34 cellular contexts compared by ENCODE assay signal in the genomic region with DNA sequence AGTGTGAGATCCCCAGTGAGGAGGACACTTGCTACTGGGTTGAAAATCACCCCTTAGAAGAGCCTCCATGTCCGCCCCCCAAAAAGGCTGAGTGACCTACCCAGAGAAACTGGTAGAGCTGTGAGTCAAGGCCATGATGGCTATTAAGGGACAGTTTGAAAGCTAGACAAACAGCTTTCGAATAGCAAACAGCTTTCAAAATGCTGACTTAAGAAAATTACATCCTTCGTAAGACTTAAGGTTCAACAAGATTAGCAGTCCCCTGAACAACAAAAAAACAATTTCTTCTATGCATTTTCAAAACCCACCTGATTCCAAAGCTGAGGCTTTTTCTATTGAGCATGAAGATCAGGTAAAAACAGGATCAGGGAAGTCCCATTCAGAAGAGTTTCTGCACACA.
"Had no signal": no experiment of that assay in that cellular context is flagged by ENCODE, and none has a peak within 500 bp of the region (broad histone marks: within the 10 kb centered on the region; RNA-seq: fewer than 3 reads in every experiment).

No MANE protein-coding gene starts in this region.

- H3K4me3 Mint-ChIP-seq: activated B cell treated with CpG ODN at 0.5 μM for 24 hours; activated CD8-positive, alpha-beta T cell treated with anti-CD3 and anti-CD28 coated beads for 36 hours; activated naive CD8-positive, alpha-beta T cell; activated T-cell treated with anti-CD3 and anti-CD28 coated beads, Interleukin-2, amount 50 U/mL, for 4 hours; activated T-helper 17 cell treated with anti-CD3 and anti-CD28 coated beads, Interleukin-2, amount 50 U/mL, for 72 hours; dendritic cell treated with granulocyte-macrophage colony-stimulating factor and Interleukin-4, amounts not matched to agents 40 ng/mL and 50 ng/mL, for 4 days; effector memory CD8-positive, alpha-beta T cell; T-helper 17 cell; T-helper 2 cell treated with Interferon-gamma antibody and Interleukin-4, amounts not matched to agents 5 μg/mL and 100 μg/mL, for 36 hours had no signal

- H3K4me1 Mint-ChIP-seq: activated B cell treated with CpG ODN at 0.5 μM for 24 hours; activated T-helper 17 cell treated with anti-CD3 and anti-CD28 coated beads, Interleukin-2, amount 50 U/mL, for 72 hours; T-helper 17 cell had no signal

- H3K36me3 ChIP-seq: esophagus muscularis mucosa, gastrocnemius medialis, heart left ventricle, WERI-Rb-1 had no signal

- H3K9me3 Mint-ChIP-seq: activated B cell treated with CpG ODN at 0.5 μM for 24 hours had no signal

- DNase-seq: activated B cell treated with CpG ODN at 0.5 μM for 24 hours; activated CD4-positive, alpha-beta T cell treated with anti-CD3 and anti-CD28 coated beads for 48 hours; activated CD4-positive, alpha-beta T cell treated with anti-CD3 and anti-CD28 coated beads, Interleukin-2, amount 50 U/mL, for 1 hour; activated CD4-positive, alpha-beta T cell treated with anti-CD3 and anti-CD28 coated beads, Interleukin-2, amount 50 U/mL, for 48 hours; activated CD8-positive, alpha-beta memory T cell treated with anti-CD3 and anti-CD28 coated beads for 24 hours; activated CD8-positive, alpha-beta T cell treated with anti-CD3 and anti-CD28 coated beads for 36 hours; activated effector memory CD4-positive, alpha-beta T cell treated with Interleukin-2 at 50 U/mL for 16 hours; activated gamma-delta T cell treated with Interleukin-2 at 50 U/mL for 16 hours; activated naive CD4-positive, alpha-beta T cell treated with anti-CD3 and anti-CD28 coated beads, Interleukin-2, amount 50 U/mL, for 16 hours; activated naive CD4-positive, alpha-beta T cell treated with Interleukin-2 at 50 U/mL for 16 hours; activated T-cell treated with anti-CD3 and anti-CD28 coated beads, Interleukin-2, amount 50 U/mL, for 4 hours; amniotic stem cell; anterior cingulate cortex; body of pancreas; central memory CD4-positive, alpha-beta T cell; cerebellar nuclear complex; effector CD4-positive, alpha-beta T cell; effector memory CD8-positive, alpha-beta T cell; erythroblast; foreskin keratinocyte; gastrocnemius medialis; glutamatergic neuron; heart left ventricle; T-helper 1 cell; T-helper 17 cell; T1000; WERI-Rb-1 had no signal

- H3K27ac ChIP-seq: body of pancreas, coronary artery, esophagus muscularis mucosa, foreskin keratinocyte, gastrocnemius medialis, heart left ventricle, WERI-Rb-1 had no signal

- H3K4me1 ChIP-seq: body of pancreas, esophagus muscularis mucosa, foreskin keratinocyte, gastrocnemius medialis, heart left ventricle had no signal

- ATAC-seq: activated CD4-positive, CD25-positive, alpha-beta regulatory T cell treated with anti-CD3 and anti-CD28 coated beads, Interleukin-2, amount 50 U/mL, for 24 hours; activated CD8-positive, alpha-beta T cell treated with anti-CD3 and anti-CD28 coated beads for 36 hours; activated T-cell treated with anti-CD3 and anti-CD28 coated beads, Interleukin-2, amount 50 U/mL, for 4 hours; activated T-helper 17 cell treated with anti-CD3 and anti-CD28 coated beads, Interleukin-2, amount 50 U/mL, for 72 hours; body of pancreas; effector memory CD8-positive, alpha-beta T cell; foreskin keratinocyte; gastrocnemius medialis; heart left ventricle; T-helper 17 cell had no signal

- H3K27me3 ChIP-seq: body of pancreas, esophagus muscularis mucosa, foreskin keratinocyte, gastrocnemius medialis, heart left ventricle had no signal

- H3K36me3 Mint-ChIP-seq: activated naive CD8-positive, alpha-beta T cell had no signal

- H3K4me3 ChIP-seq: body of pancreas, coronary artery, esophagus muscularis mucosa, gastrocnemius medialis, heart left ventricle had no signal

- H3K9me3 ChIP-seq: body of pancreas, esophagus muscularis mucosa, gastrocnemius medialis, heart left ventricle had no signal

- H3K27ac Mint-ChIP-seq: activated B cell treated with CpG ODN at 0.5 μM for 24 hours; activated CD8-positive, alpha-beta T cell treated with anti-CD3 and anti-CD28 coated beads for 36 hours; activated naive CD8-positive, alpha-beta T cell; activated T-helper 17 cell treated with anti-CD3 and anti-CD28 coated beads, Interleukin-2, amount 50 U/mL, for 72 hours; dendritic cell treated with granulocyte-macrophage colony-stimulating factor and Interleukin-4, amounts not matched to agents 40 ng/mL and 50 ng/mL, for 4 days; effector memory CD8-positive, alpha-beta T cell; T-helper 17 cell; T-helper 2 cell treated with Interferon-gamma antibody and Interleukin-4, amounts not matched to agents 5 μg/mL and 100 μg/mL, for 36 hours had no signal

- H3K27me3 Mint-ChIP-seq: activated B cell treated with CpG ODN at 0.5 μM for 24 hours; activated CD8-positive, alpha-beta T cell treated with anti-CD3 and anti-CD28 coated beads for 36 hours; activated naive CD8-positive, alpha-beta T cell; activated T-helper 17 cell treated with anti-CD3 and anti-CD28 coated beads, Interleukin-2, amount 50 U/mL, for 72 hours; dendritic cell treated with granulocyte-macrophage colony-stimulating factor and Interleukin-4, amounts not matched to agents 40 ng/mL and 50 ng/mL, for 4 days; effector memory CD8-positive, alpha-beta T cell; T-helper 17 cell had no signal
